In genomic region chr10:48549236-48549635, GRCh38 we compare ENCODE assay signal across 33 cellular contexts. TPM values are rescaled to one million over a fixed set of nuclear protein-coding genes. Genes with fewer than 3 reads are reported as not detected.
"Had no signal": no experiment of that assay in that cellular context is flagged by ENCODE, and none has a peak within 500 bp of the region (broad histone marks: within the 10 kb centered on the region; RNA-seq: fewer than 3 reads in every experiment).

No MANE protein-coding gene starts in this region.

- H3K9me3 Mint-ChIP-seq: activated CD4-positive, alpha-beta memory T cell treated with anti-CD3 and anti-CD28 coated beads for 36 hours; activated CD4-positive, alpha-beta T cell treated with anti-CD3 and anti-CD28 coated beads, Interleukin-2, amount 10 ng/mL, durations not matched to agents 24 days and 14 days; activated naive CD4-positive, alpha-beta T cell treated with anti-CD3 and anti-CD28 coated beads, Interleukin-2, amount 50 U/mL, for 72 hours; activated naive CD8-positive, alpha-beta T cell treated with anti-CD3 and anti-CD28 coated beads, Interleukin-2, amount 10 ng/mL, durations not matched to agents 7 days and 5 days; activated T-cell treated with anti-CD3 and anti-CD28 coated beads, Interleukin-2, amount 50 U/mL, for 4 hours; activated T-helper 17 cell treated with anti-CD3 and anti-CD28 coated beads, Interleukin-2, amount 50 U/mL, for 72 hours; brain; central memory CD8-positive, alpha-beta T cell; T-cell; T-helper 1 cell treated with Interleukin-12 subunit alpha and Interleukin-12 subunit beta and Interleukin-4 antibody, amounts not matched to agents 30 μg/mL and 1 μg/mL, for 36 hours; T-helper 2 cell treated with Interferon-gamma antibody and Interleukin-4, amounts not matched to agents 5 μg/mL and 100 μg/mL, for 36 hours had no signal

- H3K4me1 ChIP-seq: breast epithelium, foreskin keratinocyte, gastrocnemius medialis had no signal

- H3K27me3 Mint-ChIP-seq: activated CD4-positive, alpha-beta memory T cell treated with anti-CD3 and anti-CD28 coated beads for 36 hours; activated CD4-positive, alpha-beta T cell treated with anti-CD3 and anti-CD28 coated beads for 36 hours; activated CD4-positive, alpha-beta T cell treated with anti-CD3 and anti-CD28 coated beads, Interleukin-2, amount 10 ng/mL, durations not matched to agents 24 days and 14 days; activated naive CD8-positive, alpha-beta T cell treated with anti-CD3 and anti-CD28 coated beads, Interleukin-2, amount 10 ng/mL, durations not matched to agents 7 days and 5 days; activated T-helper 17 cell treated with anti-CD3 and anti-CD28 coated beads, Interleukin-2, amount 50 U/mL, for 72 hours; T-cell had no signal

- H3K36me3 ChIP-seq: ascending aorta, breast epithelium, cardiac muscle cell, esophagus muscularis mucosa, gastrocnemius medialis had no signal

- DNase-seq: activated CD4-positive, alpha-beta memory T cell treated with anti-CD3 and anti-CD28 coated beads for 36 hours; activated CD4-positive, alpha-beta T cell treated with anti-CD3 and anti-CD28 coated beads for 36 hours; activated CD4-positive, alpha-beta T cell treated with anti-CD3 and anti-CD28 coated beads, Interleukin-2, amount 10 ng/mL, durations not matched to agents 24 days and 14 days; activated CD4-positive, CD25-positive, alpha-beta regulatory T cell; activated CD4-positive, CD25-positive, alpha-beta regulatory T cell treated with anti-CD3 and anti-CD28 coated beads, Interleukin-2, amount 50 U/mL, for 72 hours; activated CD8-positive, alpha-beta T cell treated with anti-CD3 and anti-CD28 coated beads, Interleukin-2, amount 10 ng/mL, durations not matched to agents 7 days and 5 days; activated effector memory CD4-positive, alpha-beta T cell treated with Interleukin-2 at 50 U/mL for 16 hours; activated gamma-delta T cell treated with Interleukin-2 at 50 U/mL for 16 hours; activated naive CD4-positive, alpha-beta T cell treated with Interleukin-2 at 50 U/mL for 16 hours; activated naive CD8-positive, alpha-beta T cell treated with anti-CD3 and anti-CD28 coated beads, Interleukin-2, amount 10 ng/mL, durations not matched to agents 7 days and 5 days; activated T-cell treated with anti-CD3 and anti-CD28 coated beads, Interleukin-2, amount 50 U/mL, for 4 hours; cortex of kidney; dermis blood vessel endothelial cell; effector CD4-positive, alpha-beta T cell; erythroblast; foreskin keratinocyte; gastrocnemius medialis; glutamatergic neuron; heart left ventricle; SW 1271; T-cell; T1000 had no signal

- H3K36me3 Mint-ChIP-seq: activated CD4-positive, alpha-beta memory T cell treated with anti-CD3 and anti-CD28 coated beads for 36 hours; activated naive CD4-positive, alpha-beta T cell treated with anti-CD3 and anti-CD28 coated beads, Interleukin-2, amount 50 U/mL, for 72 hours; activated naive CD8-positive, alpha-beta T cell treated with anti-CD3 and anti-CD28 coated beads, Interleukin-2, amount 10 ng/mL, durations not matched to agents 7 days and 5 days; brain; T-cell had no signal

- H3K27me3 ChIP-seq: ascending aorta, breast epithelium, cardiac muscle cell, esophagus muscularis mucosa, foreskin keratinocyte, gastrocnemius medialis, heart left ventricle had no signal

- H3K4me1 Mint-ChIP-seq: activated CD4-positive, alpha-beta T cell treated with anti-CD3 and anti-CD28 coated beads for 36 hours; activated CD4-positive, alpha-beta T cell treated with anti-CD3 and anti-CD28 coated beads, Interleukin-2, amount 10 ng/mL, durations not matched to agents 24 days and 14 days; activated naive CD8-positive, alpha-beta T cell treated with anti-CD3 and anti-CD28 coated beads, Interleukin-2, amount 10 ng/mL, durations not matched to agents 7 days and 5 days; activated T-helper 17 cell treated with anti-CD3 and anti-CD28 coated beads, Interleukin-2, amount 50 U/mL, for 72 hours; central memory CD8-positive, alpha-beta T cell; T-cell had no signal

- H3K9me3 ChIP-seq: ascending aorta, breast epithelium, esophagus muscularis mucosa, gastrocnemius medialis, heart left ventricle had no signal

- H3K4me3 Mint-ChIP-seq: activated CD4-positive, alpha-beta memory T cell treated with anti-CD3 and anti-CD28 coated beads for 36 hours; activated CD4-positive, alpha-beta T cell treated with anti-CD3 and anti-CD28 coated beads for 36 hours; activated CD4-positive, alpha-beta T cell treated with anti-CD3 and anti-CD28 coated beads, Interleukin-2, amount 10 ng/mL, durations not matched to agents 24 days and 14 days; activated CD8-positive, alpha-beta T cell treated with anti-CD3 and anti-CD28 coated beads, Interleukin-2, amount 10 ng/mL, durations not matched to agents 7 days and 5 days; activated naive CD8-positive, alpha-beta T cell treated with anti-CD3 and anti-CD28 coated beads, Interleukin-2, amount 10 ng/mL, durations not matched to agents 7 days and 5 days; activated T-cell treated with anti-CD3 and anti-CD28 coated beads, Interleukin-2, amount 50 U/mL, for 4 hours; activated T-helper 17 cell treated with anti-CD3 and anti-CD28 coated beads, Interleukin-2, amount 50 U/mL, for 72 hours; brain; central memory CD8-positive, alpha-beta T cell; T-cell; T-helper 1 cell treated with Interleukin-12 subunit alpha and Interleukin-12 subunit beta and Interleukin-4 antibody, amounts not matched to agents 30 μg/mL and 1 μg/mL, for 36 hours; T-helper 2 cell treated with Interferon-gamma antibody and Interleukin-4, amounts not matched to agents 5 μg/mL and 100 μg/mL, for 36 hours had no signal

- H3K4me3 ChIP-seq: ascending aorta, breast epithelium, cardiac muscle cell, esophagus muscularis mucosa, gastrocnemius medialis, heart left ventricle had no signal

- H3K27ac ChIP-seq: ascending aorta, breast epithelium, cardiac muscle cell, esophagus muscularis mucosa, foreskin keratinocyte, gastrocnemius medialis, heart left ventricle had no signal

- ATAC-seq: activated CD4-positive, alpha-beta T cell treated with anti-CD3 and anti-CD28 coated beads for 36 hours; activated CD8-positive, alpha-beta T cell treated with anti-CD3 and anti-CD28 coated beads, Interleukin-2, amount 10 ng/mL, durations not matched to agents 7 days and 5 days; activated naive CD4-positive, alpha-beta T cell treated with anti-CD3 and anti-CD28 coated beads, Interleukin-2, amount 50 U/mL, for 72 hours; activated T-cell treated with anti-CD3 and anti-CD28 coated beads, Interleukin-2, amount 50 U/mL, for 4 hours; activated T-helper 17 cell treated with anti-CD3 and anti-CD28 coated beads, Interleukin-2, amount 50 U/mL, for 72 hours; foreskin keratinocyte; gastrocnemius medialis; heart left ventricle; T-cell had no signal

- H3K27ac Mint-ChIP-seq: activated CD4-positive, alpha-beta memory T cell treated with anti-CD3 and anti-CD28 coated beads for 36 hours; activated CD4-positive, alpha-beta T cell treated with anti-CD3 and anti-CD28 coated beads for 36 hours; activated CD4-positive, alpha-beta T cell treated with anti-CD3 and anti-CD28 coated beads, Interleukin-2, amount 10 ng/mL, durations not matched to agents 24 days and 14 days; activated CD8-positive, alpha-beta T cell treated with anti-CD3 and anti-CD28 coated beads, Interleukin-2, amount 10 ng/mL, durations not matched to agents 7 days and 5 days; activated naive CD4-positive, alpha-beta T cell treated with anti-CD3 and anti-CD28 coated beads, Interleukin-2, amount 50 U/mL, for 72 hours; activated naive CD8-positive, alpha-beta T cell treated with anti-CD3 and anti-CD28 coated beads, Interleukin-2, amount 10 ng/mL, durations not matched to agents 7 days and 5 days; activated T-helper 17 cell treated with anti-CD3 and anti-CD28 coated beads, Interleukin-2, amount 50 U/mL, for 72 hours; brain; T-cell; T-helper 1 cell treated with Interleukin-12 subunit alpha and Interleukin-12 subunit beta and Interleukin-4 antibody, amounts not matched to agents 30 μg/mL and 1 μg/mL, for 36 hours; T-helper 2 cell treated with Interferon-gamma antibody and Interleukin-4, amounts not matched to agents 5 μg/mL and 100 μg/mL, for 36 hours had no signal

RNA-seq across cellular contexts. Expression of gene ARHGAP22, which starts 55.6 kb away (rescaled TPM):
- total RNA-seq: activated CD4-positive, alpha-beta memory T cell treated with anti-CD3 and anti-CD28 coated beads for 36 hours; activated CD4-positive, alpha-beta T cell treated with anti-CD3 and anti-CD28 coated beads, Interleukin-2, amount 10 ng/mL, durations not matched to agents 24 days and 14 days; activated CD8-positive, alpha-beta memory T cell treated with anti-CD3 and anti-CD28 coated beads for 36 hours; activated CD8-positive, alpha-beta T cell treated with anti-CD3 and anti-CD28 coated beads, Interleukin-2, amount 10 ng/mL, durations not matched to agents 7 days and 5 days; activated naive CD4-positive, alpha-beta T cell treated with anti-CD3 and anti-CD28 coated beads, Interleukin-2, amount 50 U/mL, for 72 hours had no signal
